8 cellular contexts compared by ENCODE assay signal in genomic region chr12:6850796-6851152, GRCh38. TPM values are rescaled to one million over a fixed set of nuclear protein-coding genes. Genes with fewer than 3 reads are reported as not detected.
DNase-seq lines count a peak whose midpoint lies in the region; ATAC-seq, FAIRE-seq and TF ChIP-seq lines count a peak whose summit lies in the region.

No MANE protein-coding gene starts in this region.

- ATAC-seq in HG03045 (IDR thresholded peaks at IDR 0.05; ENCODE audit: unreplicated experiment) (no peak), HG02642 (IDR thresholded peaks at IDR 0.05; ENCODE audit: poor library complexity, unreplicated experiment) (no peak), HG02981 (IDR thresholded peaks at IDR 0.05; ENCODE audit: unreplicated experiment) (no peak), GM18502 (IDR thresholded peaks at IDR 0.05; ENCODE audit: poor library complexity, unreplicated experiment) (no peak)

- H3K4me3 ChIP-seq in HEK293 (ENCODE audit: low read depth, low read length) (peak overlapping the region; percentile 76), WERI-Rb-1 (ENCODE audit: low read depth, low read length) (peak overlapping the region; percentile 77), right atrium auricular region (peak overlapping the region in 1 of 2 donors; percentile 68), small intestine (ENCODE audit: low read depth in 1 of 2, low read length in 2 of 2) (peak overlapping the region in 1 of 2 donors; percentile 58)

- 7 to 25% (median 19%) methylated on average over 16 of the region's 16 CpGs for WGBS in small intestine, 3 donors

- CTCF ChIA-PET in HEK293 (lab: Yijun Ruan, JAX): interaction anchor here (0.6 to 8.4 kb wide), 7 partner anchors 14 to 257 kb away, joined by 3 to 71 read pairs (median 10); partner anchors contain the start of genes SPSB2 and TPI1

- TF ChIP-seq CTCF in HEK293 (tag by site-specific recombination; IDR thresholded peaks at IDR 0.05): no peak
- no peak for TF ChIP-seq CTCF in WERI-Rb-1 (IDR thresholded peaks at IDR 0.05; ENCODE audit: low read depth, low read length)
- no peak for TF ChIP-seq CTCF in right atrium auricular region (IDR thresholded peaks at IDR 0.05)

- H3K4me1 ChIP-seq in HEK293 (ENCODE audit: control insufficient read depth, insufficient read depth, low read length) (peaks cover 11% of the 10 kb centered on the region), right atrium auricular region (peaks cover 0 to 15% of the 10 kb centered on the region in 2 donors), small intestine (ENCODE audit: control insufficient read depth in 2 of 2, insufficient read depth in 1 of 2, low read depth in 1 of 2, low read length in 1 of 2) (peaks cover 0 to 5% of the 10 kb centered on the region in 2 donors)

- no peak for FAIRE-seq in small intestine (lab: Jason Lieb, UNC)

- H3K9me3 ChIP-seq in HEK293 (ENCODE audit: control insufficient read depth, insufficient read depth, low read depth, low read length) (no peaks in the 10 kb centered on the region), WERI-Rb-1 (ENCODE audit: severe bottlenecking) (no peaks in the 10 kb centered on the region), right atrium auricular region (no peaks in the 10 kb centered on the region), small intestine (ENCODE audit: control insufficient read depth, low read depth) (no peaks in the 10 kb centered on the region)

- peak overlapping the region; percentile 58 for H3K27ac ChIP-seq in HEK293 (ENCODE audit: extremely low read depth, low read depth, low read length)
- H3K27ac ChIP-seq in WERI-Rb-1: peak overlapping the region; percentile 92
- H3K27ac ChIP-seq in right atrium auricular region: peak overlapping the region; percentile 97
- peak overlapping the region; percentile 52 to 95 for H3K27ac ChIP-seq in small intestine (ENCODE audit: low read depth in 1 of 2, low read length in 1 of 2)

- no peak for DNase-seq in WERI-Rb-1
- DNase-seq in right atrium auricular region (ENCODE audit: low spot score): no peak
- peak; percentile 98 for DNase-seq in small intestine

- H3K36me3 ChIP-seq in HEK293 (ENCODE audit: control insufficient read depth in 2 of 2, insufficient read depth in 1 of 2, low read length in 2 of 2): peaks cover 22 to 66% of the 10 kb centered on the region in 2 experiments
- peaks cover 62% of the 10 kb centered on the region for H3K36me3 ChIP-seq in WERI-Rb-1
- H3K36me3 ChIP-seq in right atrium auricular region: peaks cover 17% of the 10 kb centered on the region
- H3K36me3 ChIP-seq in small intestine (ENCODE audit: control insufficient read depth in 2 of 2, insufficient read depth in 2 of 2, low read length in 2 of 2): peaks cover 2 to 3% of the 10 kb centered on the region in 2 donors

- POLR2A ChIA-PET in HEK293 (lab: Yijun Ruan, JAX): interaction anchor here (0.6 to 7.1 kb wide), 27 partner anchors 9 to 1330 kb away, joined by 3 to 183 read pairs (median 11); partner anchors contain the start of genes C12orf57, COPS7A, GAPDH and GNB3

- H3K27me3 ChIP-seq in WERI-Rb-1 (ENCODE audit: insufficient read depth, low read depth, severe bottlenecking) (no peaks in the 10 kb centered on the region), right atrium auricular region (no peaks in the 10 kb centered on the region), small intestine (ENCODE audit: control insufficient read depth in 2 of 2, insufficient read depth in 2 of 2, low read length in 2 of 2) (no peaks in the 10 kb centered on the region)

TF ChIP-seq in HEK293, 187 proteins besides CTCF, POLR2A, EP300 and RAD21 (continues in another document):
- TF ChIP-seq ZNF211 (tag by site-specific recombination; IDR thresholded peaks at IDR 0.05; ENCODE audit: low read depth) (no peak), ZNF626 (tag by site-specific recombination; IDR thresholded peaks at IDR 0.05) (no peak), SCRT2 (tag by site-specific recombination; IDR thresholded peaks at IDR 0.05) (no peak), ZNF280D (tag by site-specific recombination; IDR thresholded peaks at IDR 0.05) (no peak), ZNF324 (tag by site-specific recombination; IDR thresholded peaks at IDR 0.05) (no peak), ZNF549 (tag by site-specific recombination; IDR thresholded peaks at IDR 0.05) (no peak), ZFP41 (tag by site-specific recombination; IDR thresholded peaks at IDR 0.05; ENCODE audit: borderline replicate concordance) (no peak), PATZ1 (tag by site-specific recombination; IDR thresholded peaks at IDR 0.05) (no peak; the same call in 1 of the 2 replicates)
- TF ChIP-seq, protein P1, sequence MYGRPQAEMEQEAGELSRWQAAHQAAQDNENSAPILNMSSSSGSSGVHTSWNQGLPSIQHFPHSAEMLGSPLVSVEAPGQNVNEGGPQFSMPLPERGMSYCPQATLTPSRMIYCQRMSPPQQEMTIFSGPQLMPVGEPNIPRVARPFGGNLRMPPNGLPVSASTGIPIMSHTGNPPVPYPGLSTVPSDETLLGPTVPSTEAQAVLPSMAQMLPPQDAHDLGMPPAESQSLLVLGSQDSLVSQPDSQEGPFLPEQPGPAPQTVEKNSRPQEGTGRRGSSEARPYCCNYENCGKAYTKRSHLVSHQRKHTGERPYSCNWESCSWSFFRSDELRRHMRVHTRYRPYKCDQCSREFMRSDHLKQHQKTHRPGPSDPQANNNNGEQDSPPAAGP (tag by site-specific recombination; IDR thresholded peaks at IDR 0.05): 0 out of 2 replicates have a peak, but pooled peaks have one; percentile 15

RNA-seq across cellular contexts. Expression of gene CDCA3, which starts 0.3 kb away (rescaled TPM):
- 1 to 10 TPM in 1 of 2 donors, under 1 TPM in 1; 0.39 to 1.7 TPM for total RNA-seq in right atrium auricular region
- polyA plus RNA-seq in small intestine: 10 to 100 TPM; 46.7 to 99.1 (median 51.3) TPM

RNA-seq across cellular contexts. Expression of gene USP5, which starts 1.2 kb away (rescaled TPM):
- total RNA-seq in right atrium auricular region: 10 to 100 TPM; 35.3 to 45.1 TPM
- polyA plus RNA-seq in small intestine: 10 to 100 TPM; 31.9 to 54.0 (median 33.3) TPM

RNA-seq across cellular contexts. Expression of gene GNB3, which starts 10.0 kb away (rescaled TPM):
- 1 to 10 TPM in 1 of 2 donors, under 1 TPM in 1; 0.83 to 1.5 TPM for total RNA-seq in right atrium auricular region
- polyA plus RNA-seq in small intestine: 1 to 10 TPM in 2 of 3 donors, not detected in 1; 1.0 to 3.2 TPM

RNA-seq across cellular contexts. Expression of gene TPI1, which starts 16.6 kb away (rescaled TPM):
- total RNA-seq in right atrium auricular region: 100 to 1,000 TPM; 755 to 842 TPM
- polyA plus RNA-seq in small intestine: 1,000 to 10,000 TPM in 2 of 3 donors, 100 to 1,000 TPM in 1; 898 to 1,439 (median 1,182) TPM

RNA-seq across cellular contexts. Expression of gene SPSB2, which starts 22.3 kb away (rescaled TPM):
- total RNA-seq in right atrium auricular region: 1 to 10 TPM; 4.1 to 6.4 TPM
- polyA plus RNA-seq in small intestine: 10 to 100 TPM in 2 of 3 donors, 1 to 10 TPM in 1; 9.7 to 13.4 (median 11.9) TPM
